2 cellular contexts compared by ENCODE assay signal in the genomic region with DNA sequence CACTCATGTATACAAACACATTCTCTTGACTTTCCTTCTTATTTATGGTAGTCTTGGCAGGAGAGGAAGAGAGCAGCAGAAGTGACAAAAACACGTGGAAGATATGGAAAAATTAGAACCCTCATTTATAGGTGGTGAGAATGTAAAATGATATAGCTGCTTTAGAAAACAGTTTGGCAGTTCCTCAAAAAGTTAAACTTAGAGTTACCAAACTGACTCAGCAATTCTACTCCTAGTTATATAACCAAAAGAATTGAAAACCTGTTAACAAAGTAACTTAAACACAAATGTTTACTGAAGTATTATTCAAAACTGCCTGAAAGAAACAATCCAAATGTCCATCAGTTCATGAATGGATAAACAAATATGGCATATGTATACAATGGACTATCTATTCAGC.
TF ChIP-seq lines count a peak whose summit lies in the region.

No MANE protein-coding gene starts in this region.

TF ChIP-seq in A549, 52 proteins besides CTCF, POLR2A, EP300 and RAD21:
- TF ChIP-seq RFX5 (IDR thresholded peaks at IDR 0.05): no peak
- TF ChIP-seq, protein P1, sequence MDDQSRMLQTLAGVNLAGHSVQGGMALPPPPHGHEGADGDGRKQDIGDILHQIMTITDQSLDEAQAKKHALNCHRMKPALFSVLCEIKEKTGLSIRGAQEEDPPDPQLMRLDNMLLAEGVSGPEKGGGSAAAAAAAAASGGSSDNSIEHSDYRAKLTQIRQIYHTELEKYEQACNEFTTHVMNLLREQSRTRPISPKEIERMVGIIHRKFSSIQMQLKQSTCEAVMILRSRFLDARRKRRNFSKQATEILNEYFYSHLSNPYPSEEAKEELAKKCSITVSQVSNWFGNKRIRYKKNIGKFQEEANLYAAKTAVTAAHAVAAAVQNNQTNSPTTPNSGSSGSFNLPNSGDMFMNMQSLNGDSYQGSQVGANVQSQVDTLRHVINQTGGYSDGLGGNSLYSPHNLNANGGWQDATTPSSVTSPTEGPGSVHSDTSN (IDR thresholded peaks at IDR 0.05): no peak
- TF ChIP-seq MAFK (IDR thresholded peaks at IDR 0.05; ENCODE audit: partially characterized antibody): peak; percentile 68
- no peak for TF ChIP-seq NPAS2 (CRISPR knock-in tag; IDR thresholded peaks at IDR 0.05; ENCODE audit: borderline replicate concordance)

TF ChIP-seq in HepG2, 621 proteins besides CTCF, POLR2A, EP300 and RAD21:
- TF ChIP-seq CBFB (CRISPR knock-in tag; IDR thresholded peaks at IDR 0.05) (no peak), NCOR1 (IDR thresholded peaks at IDR 0.05; ENCODE audit: borderline replicate concordance, low read length) (no peak), CCDC6 (CRISPR knock-in tag; IDR thresholded peaks at IDR 0.05) (no peak), ZNF615 (CRISPR knock-in tag; IDR thresholded peaks at IDR 0.05; ENCODE audit: borderline replicate concordance) (no peak), KDM3A (CRISPR knock-in tag; IDR thresholded peaks at IDR 0.05; ENCODE audit: low read depth) (no peak), MAFF (IDR thresholded peaks at IDR 0.05; ENCODE audit: low read depth, low read length) (peak; percentile 45; the same call in 1 of the 2 replicates), ZFP91 (CRISPR knock-in tag; IDR thresholded peaks at IDR 0.05; ENCODE audit: borderline replicate concordance) (no peak), ZKSCAN1 (IDR thresholded peaks at IDR 0.05; ENCODE audit: low read length) (no peak), ZBTB44 (CRISPR knock-in tag; IDR thresholded peaks at IDR 0.05) (no peak), PCBP2 (optimal IDR thresholded peaks at IDR 0.05; ENCODE audit: low read depth, low read length, poor library complexity, severe bottlenecking) (no peak), ZNF75D (CRISPR knock-in tag; IDR thresholded peaks at IDR 0.05; ENCODE audit: borderline replicate concordance) (no peak), HDAC2 (CRISPR knock-in tag; IDR thresholded peaks at IDR 0.05) (no peak), MAFK (conservative IDR thresholded peaks at IDR 0.05 in 1 of 2, IDR thresholded peaks at IDR 0.05 in 1 of 2; ENCODE audit: low read length in 2 of 2) (peak; percentile 68 to 81), MAF1 (CRISPR knock-in tag; IDR thresholded peaks at IDR 0.05; ENCODE audit: borderline replicate concordance) (no peak), TP53 (CRISPR knock-in tag; conservative IDR thresholded peaks at IDR 0.05) (no peak)
- TF ChIP-seq, protein P2, sequence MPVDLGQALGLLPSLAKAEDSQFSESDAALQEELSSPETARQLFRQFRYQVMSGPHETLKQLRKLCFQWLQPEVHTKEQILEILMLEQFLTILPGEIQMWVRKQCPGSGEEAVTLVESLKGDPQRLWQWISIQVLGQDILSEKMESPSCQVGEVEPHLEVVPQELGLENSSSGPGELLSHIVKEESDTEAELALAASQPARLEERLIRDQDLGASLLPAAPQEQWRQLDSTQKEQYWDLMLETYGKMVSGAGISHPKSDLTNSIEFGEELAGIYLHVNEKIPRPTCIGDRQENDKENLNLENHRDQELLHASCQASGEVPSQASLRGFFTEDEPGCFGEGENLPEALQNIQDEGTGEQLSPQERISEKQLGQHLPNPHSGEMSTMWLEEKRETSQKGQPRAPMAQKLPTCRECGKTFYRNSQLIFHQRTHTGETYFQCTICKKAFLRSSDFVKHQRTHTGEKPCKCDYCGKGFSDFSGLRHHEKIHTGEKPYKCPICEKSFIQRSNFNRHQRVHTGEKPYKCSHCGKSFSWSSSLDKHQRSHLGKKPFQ (CRISPR knock-in tag; IDR thresholded peaks at IDR 0.05; ENCODE audit: insufficient replicate concordance): no peak
